Comparison of ENCODE assay signal across 22 cellular contexts in genomic region chr10:112429654-112430230, GRCh38. TPM values are rescaled to one million over a fixed set of nuclear protein-coding genes. Genes with fewer than 3 reads are reported as not detected.
DNase-seq lines count a peak whose midpoint lies in the region; ATAC-seq, FAIRE-seq and TF ChIP-seq lines count a peak whose summit lies in the region.
"Had no signal": no experiment of that assay in that cellular context is flagged by ENCODE, and none has a peak within 500 bp of the region (broad histone marks: within the 10 kb centered on the region; RNA-seq: fewer than 3 reads in every experiment).

No MANE protein-coding gene starts in this region.

- in situ Hi-C loops in GM12878 (cut with MboI): no loop called here
- in situ Hi-C loops in HAP-1 (cut with MboI; ENCODE audit: low sequenced_read_pairs): no loop called here

- no peak overlapping the region for H2AFZ ChIP-seq in GM12878 (ENCODE audit: control insufficient read depth, low read depth, low read length)

- WGBS in GM12878 (ENCODE audit: insufficient coverage, insufficient replicate concordance, low lambda C conversion rate, missing lambda C conversion rate): 89% methylated on average over 11 of the region's 15 CpGs

- peaks cover 0 to 20% of the 10 kb centered on the region in 2 experiments; a peak in 3 of 4 replicates for H3K36me3 ChIP-seq in GM12878 (ENCODE audit: control insufficient read depth in 2 of 2, insufficient read depth in 2 of 2, low read length in 1 of 2)
- peaks cover 40% of the 10 kb centered on the region for H3K36me3 ChIP-seq in HAP-1 (replicated peaks)
- peaks cover 64% of the 10 kb centered on the region for H3K36me3 ChIP-seq in right atrium auricular region

- H3K9me3 ChIP-seq in CD4-positive, alpha-beta T cell (ENCODE audit: control insufficient read depth, low read length): no peaks in the 10 kb centered on the region
- H3K9me3 ChIP-seq in GM12878 (replicated peaks; ENCODE audit: control insufficient read depth, insufficient read depth, low read length) (no peaks in the 10 kb centered on the region), HAP-1 (no peaks in the 10 kb centered on the region), right atrium auricular region (no peaks in the 10 kb centered on the region)
- H3K9me3 ChIP-seq: ascending aorta, SK-N-SH, stomach had no signal

- no TSS peak for BruUV-seq in GM12878 (replicated peaks; lab: Mats Ljungman, UMichigan)

- H3K27ac ChIP-seq in CD4-positive, alpha-beta T cell (ENCODE audit: low read depth, low read length): peak overlapping the region; percentile 16
- H3K27ac ChIP-seq in GM12878 (ENCODE audit: control insufficient read depth, insufficient read depth): no peak overlapping the region
- no peak overlapping the region for H3K27ac ChIP-seq in right atrium auricular region
- H3K27ac ChIP-seq: ascending aorta, stomach had no signal

- no peak overlapping the region for H3K9ac ChIP-seq in GM12878 (ENCODE audit: control insufficient read depth, insufficient read depth, low read length)
- H3K9ac ChIP-seq: SK-N-SH had no signal

- no peak for TF ChIP-seq EP300 in GM12878 (IDR thresholded peaks at IDR 0.05; ENCODE audit: borderline replicate concordance in 1 of 2, control insufficient read depth in 1 of 2, low read depth in 2 of 2, low read length in 2 of 2)

- TF ChIP-seq CTCF in CD4-positive, alpha-beta T cell (IDR thresholded peaks at IDR 0.05): no peak
- TF ChIP-seq CTCF in GM12878 (IDR thresholded peaks at IDR 0.05 in 2 of 3, conservative IDR thresholded peaks at IDR 0.05 in 1 of 3; ENCODE audit: control insufficient read depth in 2 of 3, extremely low read depth in 1 of 3, insufficient read depth in 1 of 3, low read depth in 3 of 3, low read length in 3 of 3): no peak
- TF ChIP-seq CTCF in right atrium auricular region (IDR thresholded peaks at IDR 0.05): no peak

- peak overlapping the region; percentile 40 for H3K27ac Mint-ChIP-seq in CD4-positive, alpha-beta T cell
- peak overlapping the region; percentile 89 for H3K27ac Mint-ChIP-seq in memory B cell
- H3K27ac Mint-ChIP-seq: type B pancreatic cell had no signal

- SMC1A ChIA-PET in GM12878 (lab: Charles Lee; ENCODE audit: uncharacterized antibody, unreplicated experiment): no interaction called here

- no peaks in the 10 kb centered on the region for H4K20me1 ChIP-seq in GM12878 (ENCODE audit: control insufficient read depth, insufficient read depth)

- H3K4me1 Mint-ChIP-seq in CD4-positive, alpha-beta T cell (ENCODE audit: low read depth): no peaks in the 10 kb centered on the region
- H3K4me1 Mint-ChIP-seq in memory B cell: peaks cover 8% of the 10 kb centered on the region

- no peak overlapping the region for H3K4me2 ChIP-seq in GM12878 (ENCODE audit: control insufficient read depth, insufficient read depth)
- H3K4me2 ChIP-seq: SK-N-SH had no signal

- peak; percentile 52 for TF ChIP-seq POLR2A in GM12878 (IDR thresholded peaks at IDR 0.05; ENCODE audit: low read depth, low read length)

- H3K4me3 ChIP-seq in GM12878 (no peak overlapping the region), HAP-1 (no peak overlapping the region), right atrium auricular region (no peak overlapping the region)
- H3K4me3 ChIP-seq: ascending aorta, stomach had no signal

- RAD21 ChIA-PET in GM12878 (lab: Charles Lee; ENCODE audit: unreplicated experiment): no interaction called here

- TF ChIP-seq RAD21 in GM12878 (IDR thresholded peaks at IDR 0.05; ENCODE audit: insufficient read depth, low read depth, low read length): no peak

- POLR2A ChIA-PET in CD4-positive, alpha-beta T cell (lab: Charles Lee): no interaction called here
- POLR2A ChIA-PET in GM12878 (lab: Charles Lee): interaction anchor here (0.6 kb wide), 1 partner anchor 91 kb away, joined by 3 read pairs; no protein-coding TSS in a partner anchor

- H3K4me3 Mint-ChIP-seq in CD4-positive, alpha-beta T cell: no peak overlapping the region
- H3K4me3 Mint-ChIP-seq in memory B cell: no peak overlapping the region
- H3K4me3 Mint-ChIP-seq: type B pancreatic cell had no signal

- FAIRE-seq in GM12878 (lab: Jason Lieb, UNC): no peak
- FAIRE-seq: GM12892 had no signal

- ATAC-seq in CD4-positive, alpha-beta T cell (ENCODE audit: poor library complexity): no peak
- peak; percentile 8 for ATAC-seq in GM18867 (IDR thresholded peaks at IDR 0.05; ENCODE audit: unreplicated experiment)
- no peak for ATAC-seq in GM12878
- ATAC-seq in memory B cell (ENCODE audit: low read depth): no peak

- H3K27me3 Mint-ChIP-seq in CD4-positive, alpha-beta T cell: no peaks in the 10 kb centered on the region
- H3K27me3 Mint-ChIP-seq in memory B cell: no peaks in the 10 kb centered on the region
- H3K27me3 Mint-ChIP-seq: type B pancreatic cell had no signal

- no peak for DNase-seq in CD4-positive, alpha-beta T cell
- DNase-seq in GM12878 (ENCODE audit: low read depth, low spot score) (no peak), memory B cell (ENCODE audit: low spot score in 2 of 2) (no peak), HAP-1 (ENCODE audit: low spot score in 2 of 2) (no peak), NCI-H1930 (lab: John Stamatoyannopoulos, UW) (no peak), right atrium auricular region (ENCODE audit: low spot score) (no peak)
- no peak for DNase-seq in stimulated activated CD4-positive, alpha-beta T cell treated with anti-CD3 and anti-CD28 coated beads, Interleukin-2, amount 100 ng/mL, for 24 hours
- DNase-seq: DMS53; effector CD8-positive, alpha-beta T cell; NCI-H1105 treated with DMSO at 0.1 percent for 48 hours; NCI-H2081 treated with DMSO at 0.1 percent for 48 hours; NCI-H510A; NK-92 treated with Interleukin-12 subunit alpha and Interleukin-12 subunit beta, amount 100 ng/mL, for 24 hours; SK-N-SH; stimulated activated CD4-positive, alpha-beta T cell treated with anti-CD3 and anti-CD28 coated beads, Interleukin-4, amount 100 ng/mL, for 1 hour; stomach; T-helper 9 cell had no signal

- intact Hi-C loops in CD4-positive, alpha-beta T cell (cut with DNase I, micrococcal nuclease): no loop called here
- intact Hi-C loops in GM12878 (cut with micrococcal nuclease; ENCODE audit: unreplicated experiment): loop anchor here (10.0 kb wide), 1 partner anchor 265 kb away; no protein-coding TSS in a partner anchor

- H3K9me3 Mint-ChIP-seq in CD4-positive, alpha-beta T cell: no peaks in the 10 kb centered on the region
- H3K9me3 Mint-ChIP-seq in memory B cell: no peaks in the 10 kb centered on the region
- H3K9me3 Mint-ChIP-seq: type B pancreatic cell had no signal

- H3K36me3 Mint-ChIP-seq in CD4-positive, alpha-beta T cell (ENCODE audit: low read depth): peaks cover 91% of the 10 kb centered on the region
- peaks cover 21% of the 10 kb centered on the region for H3K36me3 Mint-ChIP-seq in memory B cell

- H3K79me2 ChIP-seq in GM12878 (ENCODE audit: control insufficient read depth, insufficient read depth, low read length): no peaks in the 10 kb centered on the region

- H3K27me3 ChIP-seq in CD4-positive, alpha-beta T cell (ENCODE audit: control insufficient read depth, insufficient read depth, low read length): no peaks in the 10 kb centered on the region
- no peaks in the 10 kb centered on the region for H3K27me3 ChIP-seq in GM12878 (replicated peaks in 1 of 2; ENCODE audit: control insufficient read depth in 2 of 2, insufficient read depth in 2 of 2, low read length in 1 of 2)
- no peaks in the 10 kb centered on the region for H3K27me3 ChIP-seq in HAP-1 (ENCODE audit: low read depth)
- H3K27me3 ChIP-seq in right atrium auricular region: no peaks in the 10 kb centered on the region
- H3K27me3 ChIP-seq: ascending aorta, stomach had no signal

- CTCF ChIA-PET in CD4-positive, alpha-beta T cell (lab: Charles Lee): no interaction called here
- CTCF ChIA-PET in GM12878 (lab: Yijun Ruan, JAX): interaction anchor here (1.1 to 1.3 kb wide), 3 partner anchors 13 to 42 kb away, joined by 3 to 5 read pairs (median 3); no protein-coding TSS in a partner anchor

- no peaks in the 10 kb centered on the region for H3K4me1 ChIP-seq in GM12878 (ENCODE audit: control insufficient read depth, insufficient read depth, low read length)
- no peaks in the 10 kb centered on the region for H3K4me1 ChIP-seq in HAP-1
- no peaks in the 10 kb centered on the region for H3K4me1 ChIP-seq in right atrium auricular region
- H3K4me1 ChIP-seq: ascending aorta, stomach had no signal

RNA-seq across cellular contexts. Expression of gene ZDHHC6, which starts 17.0 kb away (rescaled TPM):
- 10 to 100 TPM; 34.3 to 39.9 TPM for total RNA-seq in CD4-positive, alpha-beta T cell
- total RNA-seq in GM12878 (2013; cell fraction: nucleolus; rRNA removed): 75.3 and 76.5 TPM in 2 replicates
- total RNA-seq in GM12878 (2014; rRNA removed) (23.8 and 28.9 TPM in 2 replicates), GM12878 (2014; rRNA removed; fragmentation: Illumina TruSeq; extraction: Trizol) (30.9 and 34.0 TPM in 2 replicates), GM12878 (2021) (28.3 and 30.9 TPM in 2 replicates), right atrium auricular region (10 to 100 TPM; 11.0 to 12.8 TPM)
- polyA plus RNA-seq in GM12878 (2011; ENCODE audit: low read depth): 20.4 TPM
- polyA plus RNA-seq in GM12878 (2011; rRNA removed) (40.5 and 42.0 TPM in 2 replicates), GM12878 (2014; fragmentation: Illumina TruSeq; extraction: Trizol) (39.6 and 50.9 TPM in 2 replicates), GM12878 (2014; fragmentation: Nextera tagmentation; extraction: Ambion mirVana) (10 to 100 TPM; 29.5 to 31.8 TPM), GM12878 (2014; rRNA removed) (35.2 and 39.5 TPM in 2 replicates), GM12878 (2016; fragmentation: Nextera tagmentation; extraction: Ambion mirVana) (10 to 100 TPM; 58.2 to 59.4 TPM)
- 16.2 and 16.5 TPM in 2 replicates for polyA plus RNA-seq in GM12878 (2011; cell fraction: cytosol; rRNA removed)
- 70.3 and 87.8 TPM in 2 replicates for polyA plus RNA-seq in GM12878 (2011; cell fraction: nucleus; rRNA removed)
- 26.6 and 30.3 TPM in 2 replicates for polyA plus RNA-seq in GM12878 (2012)
- polyA minus RNA-seq in GM12878 (2011; rRNA and poly(A)+ RNA removed): 20.0 and 21.8 TPM in 2 replicates
- 7.4 and 8.6 TPM in 2 replicates for polyA minus RNA-seq in GM12878 (2011; cell fraction: cytosol; rRNA and poly(A)+ RNA removed)
- 24.4 and 27.5 TPM in 2 replicates for polyA minus RNA-seq in GM12878 (2011; cell fraction: nucleus; rRNA and poly(A)+ RNA removed)

RNA-seq across cellular contexts. Expression of gene VTI1A, which starts 17.3 kb away (rescaled TPM):
- 10 to 100 TPM; 54.5 to 56.5 TPM for total RNA-seq in CD4-positive, alpha-beta T cell
- 189 and 219 TPM in 2 replicates for total RNA-seq in GM12878 (2013; cell fraction: nucleolus; rRNA removed)
- total RNA-seq in GM12878 (2014; rRNA removed) (31.5 and 37.0 TPM in 2 replicates), GM12878 (2014; rRNA removed; fragmentation: Illumina TruSeq; extraction: Trizol) (31.0 and 32.2 TPM in 2 replicates), GM12878 (2021) (30.1 and 35.1 TPM in 2 replicates), right atrium auricular region (10 to 100 TPM; 21.0 to 29.6 TPM)
- 9.3 TPM for polyA plus RNA-seq in GM12878 (2011; ENCODE audit: low read depth)
- polyA plus RNA-seq in GM12878 (2011; rRNA removed) (21.5 and 28.9 TPM in 2 replicates), GM12878 (2014; fragmentation: Illumina TruSeq; extraction: Trizol) (23.4 and 25.9 TPM in 2 replicates), GM12878 (2014; fragmentation: Nextera tagmentation; extraction: Ambion mirVana) (10 to 100 TPM; 12.4 to 12.5 TPM), GM12878 (2014; rRNA removed) (19.5 and 20.1 TPM in 2 replicates), GM12878 (2016; fragmentation: Nextera tagmentation; extraction: Ambion mirVana) (10 to 100 TPM; 38.5 to 43.2 TPM)
- polyA plus RNA-seq in GM12878 (2011; cell fraction: cytosol; rRNA removed): 14.6 and 17.1 TPM in 2 replicates
- 27.4 and 30.5 TPM in 2 replicates for polyA plus RNA-seq in GM12878 (2011; cell fraction: nucleus; rRNA removed)
- 13.1 and 13.5 TPM in 2 replicates for polyA plus RNA-seq in GM12878 (2012)
- 22.7 and 31.1 TPM in 2 replicates for polyA minus RNA-seq in GM12878 (2011; rRNA and poly(A)+ RNA removed)
- 8.2 and 8.6 TPM in 2 replicates for polyA minus RNA-seq in GM12878 (2011; cell fraction: cytosol; rRNA and poly(A)+ RNA removed)
- polyA minus RNA-seq in GM12878 (2011; cell fraction: nucleus; rRNA and poly(A)+ RNA removed): 53.7 and 97.4 TPM in 2 replicates

RNA-seq across cellular contexts. Expression of gene ACSL5, which starts 55.8 kb away (rescaled TPM):
- 10 to 100 TPM; 11.4 to 14.1 TPM for total RNA-seq in CD4-positive, alpha-beta T cell
- 45.3 and 48.7 TPM in 2 replicates for total RNA-seq in GM12878 (2013; cell fraction: nucleolus; rRNA removed)
- 46.5 and 47.2 TPM in 2 replicates for total RNA-seq in GM12878 (2014; rRNA removed)
- total RNA-seq in GM12878 (2014; rRNA removed; fragmentation: Illumina TruSeq; extraction: Trizol): 45.2 and 46.2 TPM in 2 replicates
- total RNA-seq in GM12878 (2021): 40.3 and 40.4 TPM in 2 replicates
- polyA plus RNA-seq in GM12878 (2011; ENCODE audit: low read depth): 23.1 TPM
- 56.3 and 61.4 TPM in 2 replicates for polyA plus RNA-seq in GM12878 (2011; rRNA removed)
- 39.3 and 39.8 TPM in 2 replicates for polyA plus RNA-seq in GM12878 (2011; cell fraction: cytosol; rRNA removed)
- polyA plus RNA-seq in GM12878 (2011; cell fraction: nucleus; rRNA removed): 72.0 and 78.8 TPM in 2 replicates
- 28.0 and 30.7 TPM in 2 replicates for polyA plus RNA-seq in GM12878 (2012)
- 57.0 and 68.7 TPM in 2 replicates for polyA plus RNA-seq in GM12878 (2014; fragmentation: Illumina TruSeq; extraction: Trizol)
- 10 to 100 TPM; 22.3 to 23.4 TPM for polyA plus RNA-seq in GM12878 (2014; fragmentation: Nextera tagmentation; extraction: Ambion mirVana)
- polyA plus RNA-seq in GM12878 (2014; rRNA removed): 46.1 and 48.7 TPM in 2 replicates
- polyA plus RNA-seq in GM12878 (2016; fragmentation: Nextera tagmentation; extraction: Ambion mirVana): 10 to 100 TPM; 54.5 to 56.0 TPM
- polyA minus RNA-seq in GM12878 (2011; rRNA and poly(A)+ RNA removed): 53.2 and 55.0 TPM in 2 replicates
- 15.1 and 18.3 TPM in 2 replicates for polyA minus RNA-seq in GM12878 (2011; cell fraction: cytosol; rRNA and poly(A)+ RNA removed)
- polyA minus RNA-seq in GM12878 (2011; cell fraction: nucleus; rRNA and poly(A)+ RNA removed): 16.9 and 17.5 TPM in 2 replicates
- total RNA-seq in right atrium auricular region: 10 to 100 TPM in 1 of 2 donors, 1 to 10 TPM in 1; 9.2 to 12.0 TPM
- polyA plus RNA-seq: neural cell had no signal
